27 cellular contexts compared by ENCODE assay signal in genomic region chr9:3409453-3409852, GRCh38.
"Had no signal": no experiment of that assay in that cellular context is flagged by ENCODE, and none has a peak within 500 bp of the region (broad histone marks: within the 10 kb centered on the region; RNA-seq: fewer than 3 reads in every experiment).

No MANE protein-coding gene starts in this region.

- H3K27me3 ChIP-seq: hepatocyte, neural progenitor cell, neutrophil, sigmoid colon, spleen, testis, thyroid gland, transverse colon, upper lobe of left lung, vagina had no signal

- H3K4me1 ChIP-seq: parathyroid adenoma, prostate gland, spleen, testis, thyroid gland, transverse colon, upper lobe of left lung, vagina had no signal

- DNase-seq: islet precursor cell; left ventricle myocardium inferior; mesendoderm; naive B cell; natural killer cell; nephron progenitor cell; occipital lobe; retina; right cardiac atrium; sigmoid colon; small intestine; spleen; stimulated activated CD4-positive, alpha-beta T cell treated with anti-CD3 and anti-CD28 coated beads, Interleukin-4, amount 100 ng/mL, for 24 hours; stimulated activated naive CD4-positive, alpha-beta T cell treated with Interleukin-2 at 50 U/mL for 16 hours; stimulated activated naive CD8-positive, alpha-beta T cell treated with anti-CD3 and anti-CD28 coated beads, Interleukin-15, amount 100 ng/mL, for 72 hours; testis; thyroid gland; transverse colon; upper lobe of left lung had no signal

- H3K36me3 ChIP-seq: left ventricle myocardium inferior, neural progenitor cell, neutrophil, prostate gland, sigmoid colon, spleen, thyroid gland, transverse colon, upper lobe of left lung, vagina had no signal

- FAIRE-seq: small intestine had no signal

- H3K9me3 ChIP-seq: left ventricle myocardium inferior, neutrophil, prostate gland, sigmoid colon, spleen, testis, thyroid gland, transverse colon, upper lobe of left lung, vagina had no signal

- H3K4me3 ChIP-seq: hepatocyte, left ventricle myocardium inferior, lung, neural progenitor cell, prostate gland, sigmoid colon, spleen, testis, thyroid gland, transverse colon, upper lobe of left lung, vagina had no signal

- ATAC-seq: natural killer cell; right cardiac atrium; stimulated activated effector memory CD8-positive, alpha-beta T cell treated with anti-CD3 and anti-CD28 coated beads, Interleukin-12 subunit alpha, Interleukin-12 subunit beta, amount 100 ng/mL, for 72 hours; stimulated activated naive CD8-positive, alpha-beta T cell treated with anti-CD3 and anti-CD28 coated beads, Interleukin-15, amount 100 ng/mL, for 72 hours had no signal

- H3K27ac ChIP-seq: hepatocyte, left ventricle myocardium inferior, neural progenitor cell, neutrophil, parathyroid adenoma, prostate gland, sigmoid colon, spleen, testis, thyroid gland, transverse colon, upper lobe of left lung, vagina had no signal

- H3K9ac ChIP-seq: neural progenitor cell, parathyroid adenoma had no signal

- H3K4me2 ChIP-seq: hepatocyte, neural progenitor cell had no signal

- H2AFZ ChIP-seq: hepatocyte, neural progenitor cell, parathyroid adenoma had no signal
